31 cellular contexts compared by ENCODE assay signal in the genomic region with DNA sequence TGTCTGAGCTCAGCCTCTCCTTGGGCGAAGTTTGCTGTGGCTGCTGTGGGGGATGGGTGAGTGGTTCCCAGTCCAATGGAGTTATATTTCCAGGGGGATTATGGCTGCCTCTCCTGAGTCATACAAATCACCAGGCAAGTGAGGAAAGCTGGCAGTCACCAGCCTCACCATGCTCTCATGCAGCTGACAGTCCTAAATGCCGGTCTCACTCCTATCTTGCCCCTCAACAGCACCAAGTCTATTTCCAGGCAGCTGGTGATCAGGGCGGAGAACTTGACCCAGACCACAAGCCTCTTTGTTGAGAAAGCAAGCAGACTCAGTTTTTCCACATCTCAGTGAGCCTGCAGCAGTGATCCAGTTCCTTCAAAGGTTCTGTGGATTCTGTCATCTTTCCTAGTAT.
"Had no signal": no experiment of that assay in that cellular context is flagged by ENCODE, and none has a peak within 500 bp of the region (broad histone marks: within the 10 kb centered on the region; RNA-seq: fewer than 3 reads in every experiment).

No MANE protein-coding gene starts in this region.

- H2AFZ ChIP-seq: parathyroid adenoma had no signal

- FAIRE-seq: kidney had no signal

- H3K4me3 ChIP-seq: left lung, lower lobe of right lung, mucosa of descending colon, prostate gland, right atrium auricular region, right lobe of liver, skin epidermis, stomach, testis, thyroid gland, transverse colon, upper lobe of left lung, vagina had no signal

- H3K4me1 Mint-ChIP-seq: naive thymus-derived CD8-positive, alpha-beta T cell; nephron; neural crest cell; stimulated activated naive B cell treated with anti-CD40 and anti-IgM and Interleukin-4, amounts not matched to agents 10 μg/mL and 1 μg/mL and 100 μg/mL, for 72 hours had no signal

- H3K27me3 ChIP-seq: left lung, neutrophil, right atrium auricular region, right lobe of liver, stomach, testis, thyroid gland, transverse colon, upper lobe of left lung, vagina had no signal

- H3K9ac ChIP-seq: parathyroid adenoma had no signal

- H3K27me3 Mint-ChIP-seq: naive thymus-derived CD8-positive, alpha-beta T cell; stimulated activated naive B cell treated with anti-CD40 and anti-IgM and Interleukin-4, amounts not matched to agents 10 μg/mL and 1 μg/mL and 100 μg/mL, for 72 hours had no signal

- H3K27ac Mint-ChIP-seq: immature natural killer cell; naive thymus-derived CD8-positive, alpha-beta T cell; nephron; stimulated activated naive B cell treated with anti-CD40 and anti-IgM and Interleukin-4, amounts not matched to agents 10 μg/mL and 1 μg/mL and 100 μg/mL, for 72 hours had no signal

- H3K9me3 ChIP-seq: left lung, lower lobe of right lung, mucosa of descending colon, neutrophil, prostate gland, right atrium auricular region, right lobe of liver, stomach, testis, thyroid gland, transverse colon, upper lobe of left lung, vagina had no signal

- H3K27ac ChIP-seq: left lung, lower lobe of right lung, neutrophil, parathyroid adenoma, prostate gland, right atrium auricular region, right lobe of liver, skin epidermis, stomach, testis, thyroid gland, transverse colon, upper lobe of left lung, vagina had no signal

- H3K36me3 ChIP-seq: left lung, lower lobe of right lung, neutrophil, prostate gland, right atrium auricular region, right lobe of liver, thyroid gland, upper lobe of left lung, vagina had no signal

- H3K4me1 ChIP-seq: left lung, lower lobe of right lung, parathyroid adenoma, prostate gland, right atrium auricular region, right lobe of liver, stomach, testis, thyroid gland, transverse colon, upper lobe of left lung, vagina had no signal

- DNase-seq: hypothalamus; immature natural killer cell; kidney; left colon; left lung; lower lobe of right lung; mammary epithelial cell; midbrain; mucosa of descending colon; naive thymus-derived CD8-positive, alpha-beta T cell; occipital lobe; right lobe of liver; stimulated activated CD4-positive, alpha-beta T cell treated with anti-CD3 and anti-CD28 coated beads, Interleukin-12 subunit alpha, Interleukin-12 subunit beta, amount 100 ng/mL, for 4 hours; stimulated activated CD4-positive, alpha-beta T cell treated with anti-CD3 and anti-CD28 coated beads, Interleukin-15, amount 100 ng/mL, for 24 hours; stimulated activated CD4-positive, alpha-beta T cell treated with anti-CD3 and anti-CD28 coated beads, Interleukin-2, amount 100 ng/mL, for 24 hours; stimulated activated CD4-positive, alpha-beta T cell treated with anti-CD3 and anti-CD28 coated beads, Interleukin-4, amount 100 ng/mL, for 1 hour; stimulated activated naive B cell treated with anti-CD40 and anti-IgM and Interleukin-4, amounts not matched to agents 10 μg/mL and 1 μg/mL and 100 μg/mL, for 72 hours; stimulated activated naive CD8-positive, alpha-beta T cell treated with anti-CD3 and anti-CD28 coated beads, Interleukin-15, Interleukin-2, amounts not matched to agents 100 U/mL and 50 U/mL, for 24 hours; stomach; testis; thyroid gland; transverse colon; upper lobe of left lung had no signal

- H3K4me3 Mint-ChIP-seq: immature natural killer cell; naive thymus-derived CD8-positive, alpha-beta T cell; nephron; neural crest cell; stimulated activated naive B cell treated with anti-CD40 and anti-IgM and Interleukin-4, amounts not matched to agents 10 μg/mL and 1 μg/mL and 100 μg/mL, for 72 hours had no signal

- H3K79me2 ChIP-seq: parathyroid adenoma had no signal

- ATAC-seq: left colon; left lung; lower lobe of right lung; mucosa of descending colon; naive thymus-derived CD8-positive, alpha-beta T cell; right lobe of liver; stimulated activated naive B cell treated with anti-CD40 and anti-IgM and Interleukin-4, amounts not matched to agents 10 μg/mL and 1 μg/mL and 100 μg/mL, for 72 hours; stimulated activated naive CD8-positive, alpha-beta T cell treated with anti-CD3 and anti-CD28 coated beads, Interleukin-15, Interleukin-2, amounts not matched to agents 100 U/mL and 50 U/mL, for 24 hours had no signal

- H3K9me3 Mint-ChIP-seq: nephron, neural crest cell had no signal
